In the genomic region with DNA sequence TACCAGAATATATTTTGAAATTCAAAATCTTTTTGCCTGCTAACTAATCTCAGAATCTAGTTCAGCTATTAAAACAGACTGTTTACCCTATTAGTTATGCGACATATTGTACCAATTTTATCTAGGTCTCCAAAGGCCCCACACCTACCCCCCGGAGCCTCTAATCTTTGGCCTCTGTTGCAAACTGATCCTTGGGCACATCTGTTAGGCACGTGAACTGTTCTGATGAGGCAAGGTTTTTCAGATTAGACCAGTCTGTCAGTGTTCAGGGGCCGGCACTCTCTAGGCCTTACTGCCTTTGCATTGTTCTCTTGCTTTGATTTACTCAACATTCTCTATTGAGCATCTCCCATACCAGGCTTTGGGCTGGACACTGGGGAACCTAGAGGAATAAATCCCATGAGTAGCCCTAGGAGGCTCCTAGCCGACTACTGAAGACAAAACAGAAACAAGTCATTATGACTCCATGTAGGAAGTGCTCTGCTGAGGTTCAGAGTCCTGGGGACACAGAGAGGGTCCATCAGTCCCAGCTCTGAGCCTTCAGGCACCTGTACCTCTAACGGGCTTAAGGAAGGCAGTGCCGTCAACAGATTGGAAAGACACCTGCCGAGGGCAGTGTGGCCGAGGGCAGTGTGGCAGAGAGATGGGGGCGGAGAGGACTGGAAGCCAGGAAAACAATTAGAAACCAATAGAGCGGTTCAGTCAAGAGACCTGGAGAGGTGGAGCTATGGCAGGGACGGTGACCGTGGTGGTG, we compare ENCODE assay signal across 1 cellular context.
TF ChIP-seq lines count a peak whose summit lies in the region.

No MANE protein-coding gene starts in this region.

TF ChIP-seq in HepG2, 621 proteins besides CTCF, POLR2A, EP300 and RAD21 (continued from another document):
- TF ChIP-seq PAXIP1 (CRISPR knock-in tag; conservative IDR thresholded peaks at IDR 0.05) (peak; percentile 86), ZNF607 (CRISPR knock-in tag; IDR thresholded peaks at IDR 0.05; ENCODE audit: borderline replicate concordance) (no peak; the same call in 1 of the 2 replicates), RFX3 (CRISPR knock-in tag; IDR thresholded peaks at IDR 0.05) (no peak), PRMT3 (CRISPR knock-in tag; IDR thresholded peaks at IDR 0.05; ENCODE audit: borderline replicate concordance, low read depth) (no peak), ZNF614 (CRISPR knock-in tag; IDR thresholded peaks at IDR 0.05; ENCODE audit: borderline replicate concordance) (peak; percentile 69; the same call in 1 of the 2 replicates), TSC22D2 (CRISPR knock-in tag; IDR thresholded peaks at IDR 0.05; ENCODE audit: borderline replicate concordance) (peak; percentile 84; the same call in 1 of the 2 replicates), MAFG (CRISPR knock-in tag; IDR thresholded peaks at IDR 0.05) (no peak), PLSCR1 (CRISPR knock-in tag; IDR thresholded peaks at IDR 0.05; ENCODE audit: borderline replicate concordance) (no peak), KLF6 (CRISPR knock-in tag; IDR thresholded peaks at IDR 0.05) (peak; percentile 86), SP140L (CRISPR knock-in tag; IDR thresholded peaks at IDR 0.05; ENCODE audit: borderline replicate concordance) (0 out of 2 replicates have a peak, but pooled peaks have one; percentile 36), ZNF841 (CRISPR knock-in tag; IDR thresholded peaks at IDR 0.05; ENCODE audit: borderline replicate concordance) (no peak), TBX3 (IDR thresholded peaks at IDR 0.05; ENCODE audit: borderline replicate concordance) (no peak), CEBPG (CRISPR knock-in tag; IDR thresholded peaks at IDR 0.05) (peak; percentile 90), ZNF788 (CRISPR knock-in tag; IDR thresholded peaks at IDR 0.05; ENCODE audit: borderline replicate concordance) (no peak), ZNF792 (CRISPR knock-in tag; IDR thresholded peaks at IDR 0.05) (no peak), TCF12 (IDR thresholded peaks at IDR 0.05) (no peak), TCF12 (CRISPR knock-in tag; IDR thresholded peaks at IDR 0.05) (no peak)
- TF ChIP-seq, protein P1, sequence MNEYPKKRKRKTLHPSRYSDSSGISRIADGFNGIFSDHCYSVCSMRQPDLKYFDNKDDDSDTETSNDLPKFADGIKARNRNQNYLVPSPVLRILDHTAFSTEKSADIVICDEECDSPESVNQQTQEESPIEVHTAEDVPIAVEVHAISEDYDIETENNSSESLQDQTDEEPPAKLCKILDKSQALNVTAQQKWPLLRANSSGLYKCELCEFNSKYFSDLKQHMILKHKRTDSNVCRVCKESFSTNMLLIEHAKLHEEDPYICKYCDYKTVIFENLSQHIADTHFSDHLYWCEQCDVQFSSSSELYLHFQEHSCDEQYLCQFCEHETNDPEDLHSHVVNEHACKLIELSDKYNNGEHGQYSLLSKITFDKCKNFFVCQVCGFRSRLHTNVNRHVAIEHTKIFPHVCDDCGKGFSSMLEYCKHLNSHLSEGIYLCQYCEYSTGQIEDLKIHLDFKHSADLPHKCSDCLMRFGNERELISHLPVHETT (CRISPR knock-in tag; conservative IDR thresholded peaks at IDR 0.05) = no peak
